In the genomic region with DNA sequence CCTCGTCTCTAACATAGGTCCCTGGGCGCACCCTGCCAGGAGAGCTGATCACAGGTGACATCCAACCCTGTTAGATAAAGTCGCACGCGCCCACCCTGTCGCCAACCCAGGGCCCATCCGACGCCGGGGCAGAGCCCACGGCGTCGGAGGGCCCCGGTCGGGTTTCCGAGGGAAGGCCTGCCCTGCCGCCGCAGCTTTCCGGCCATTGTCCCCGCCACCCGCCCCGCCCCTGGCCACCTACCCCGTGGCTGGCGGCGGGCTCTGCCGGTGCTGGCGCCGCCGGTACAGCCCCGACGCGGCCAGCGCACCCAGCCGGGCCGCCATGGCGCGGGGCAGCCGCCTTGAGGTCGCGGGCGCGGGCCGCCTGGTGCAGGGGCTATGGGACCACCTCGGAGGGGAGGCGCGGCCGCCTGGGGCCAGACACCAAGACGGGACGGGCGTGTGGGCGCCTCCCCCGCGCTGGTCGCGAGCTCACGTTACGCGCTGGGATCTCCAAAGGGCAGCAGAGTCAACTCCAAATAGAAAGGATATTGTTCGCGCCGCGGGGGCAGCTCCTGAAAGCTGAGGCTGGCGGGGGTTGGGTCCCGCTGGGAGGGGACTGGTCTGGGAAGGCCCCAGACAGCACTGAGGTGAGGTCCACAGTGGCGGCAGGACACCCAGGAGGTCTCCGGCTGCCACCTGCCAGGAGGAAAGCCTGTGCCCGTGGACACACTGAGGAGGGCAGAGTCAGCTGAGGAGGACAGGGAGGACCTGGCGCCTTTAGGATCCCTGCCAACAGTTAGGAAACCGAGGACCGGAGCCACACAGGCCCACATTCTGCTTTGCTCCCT, we compare ENCODE assay signal across 10 cellular contexts. TPM values are rescaled to one million over a fixed set of nuclear protein-coding genes. Genes with fewer than 3 reads are reported as not detected.
DNase-seq lines count a peak whose midpoint lies in the region; ATAC-seq, FAIRE-seq and TF ChIP-seq lines count a peak whose summit lies in the region.
"Had no signal": no experiment of that assay in that cellular context is flagged by ENCODE, and none has a peak within 500 bp of the region (broad histone marks: within the 10 kb centered on the region; RNA-seq: fewer than 3 reads in every experiment).

No MANE protein-coding gene starts in this region.

- H3F3A ChIP-seq in PC-3 (ENCODE audit: low read length, unreplicated experiment) (no peaks in the 10 kb centered on the region), MM.1S (ENCODE audit: insufficient read depth, low read length) (no peaks in the 10 kb centered on the region)

- 5% methylated on average over 57 of the region's 69 CpGs for WGBS in K562 (ENCODE audit: insufficient coverage, low coverage, missing lambda C conversion rate)
- 13 to 27% (median 14%) methylated on average over 43 to 69 of the region's 69 CpGs for WGBS in psoas muscle, 3 donors

- H2AFZ ChIP-seq in K562 (ENCODE audit: low read depth, low read length) (no peak overlapping the region), PC-3 (ENCODE audit: low read length) (no peak overlapping the region), MM.1S (ENCODE audit: low read length) (no peak overlapping the region)

- H3K9me2 ChIP-seq in PC-3 (replicated peaks; ENCODE audit: low read length) (no peaks in the 10 kb centered on the region), MM.1S (replicated peaks; ENCODE audit: insufficient read depth, low read length) (no peaks in the 10 kb centered on the region)

- CTCF ChIA-PET in K562 (lab: Yijun Ruan, JAX; ENCODE audit: low intra/inter-chr PET ratio) (no interaction called here), PC-3 (lab: Charles Lee) (no interaction called here)

- H3K9me1 ChIP-seq in K562 (ENCODE audit: control insufficient read depth, insufficient read depth, low read length): no peaks in the 10 kb centered on the region

- TF ChIP-seq CTCF in K562 (IDR thresholded peaks at IDR 0.05 in 2 of 3, conservative IDR thresholded peaks at IDR 0.05 in 1 of 3; ENCODE audit: insufficient read depth in 2 of 3, low read depth in 1 of 3, low read length in 3 of 3): no peak
- no peak for TF ChIP-seq CTCF in psoas muscle (IDR thresholded peaks at IDR 0.05)
- TF ChIP-seq CTCF in PC-3 (conservative IDR thresholded peaks at IDR 0.05; ENCODE audit: low read depth, low read length): no peak
- TF ChIP-seq CTCF in MM.1S (IDR thresholded peaks at IDR 0.05; ENCODE audit: low read length): no peak

- H3K9me3 ChIP-seq in ES-I3 (ENCODE audit: control insufficient read depth, insufficient read depth, low read length) (no peaks in the 10 kb centered on the region), K562 (replicated peaks; ENCODE audit: control insufficient read depth, insufficient read depth, low read depth, low read length) (no peaks in the 10 kb centered on the region; the same call in 1 of the 2 replicates), iPS-15b (ENCODE audit: control insufficient read depth, insufficient read depth, low read length) (no peaks in the 10 kb centered on the region), psoas muscle (no peaks in the 10 kb centered on the region), PC-3 (ENCODE audit: low read length) (0 out of 2 replicates have a peak, but pooled peaks cover 5% of the 10 kb centered on the region), MM.1S (replicated peaks; ENCODE audit: insufficient read depth, low read length) (no peaks in the 10 kb centered on the region)

- H3K36me3 ChIP-seq in ES-I3 (ENCODE audit: insufficient read depth, low read length): no peaks in the 10 kb centered on the region
- H3K36me3 ChIP-seq in K562 (ENCODE audit: control insufficient read depth, insufficient read depth, low read length): no peaks in the 10 kb centered on the region
- H3K36me3 ChIP-seq in iPS-15b (ENCODE audit: control insufficient read depth, insufficient read depth, low read length): no peaks in the 10 kb centered on the region
- H3K36me3 ChIP-seq in psoas muscle (ENCODE audit: insufficient read depth in 1 of 2, low read depth in 1 of 2): no peaks in the 10 kb centered on the region
- H3K36me3 ChIP-seq in PC-3 (ENCODE audit: low read depth, low read length): no peaks in the 10 kb centered on the region; the same call in 1 of the 2 replicates
- no peaks in the 10 kb centered on the region for H3K36me3 ChIP-seq in MM.1S (replicated peaks; ENCODE audit: insufficient read depth, low read length)
- H3K36me3 ChIP-seq: MG63 had no signal

- ATAC-seq in K562 (no peak), psoas muscle (peak; percentile 50 to 66 (median 52)), PC-3 (no peak)

- TF ChIP-seq RAD21 in K562 (CRISPR knock-in tag; conservative IDR thresholded peaks at IDR 0.05 in 1 of 2, IDR thresholded peaks at IDR 0.05 in 1 of 2): no peak

- intact Hi-C loops in K562 (cut with micrococcal nuclease) (no loop called here), psoas muscle (cut with DNase I) (no loop called here), PC-3 (cut with micrococcal nuclease) (no loop called here)

- POLR2A ChIA-PET in K562 (lab: Yijun Ruan, JAX): interaction anchor here (1.5 kb wide), 1 partner anchor 12 kb away, joined by 3 read pairs; no protein-coding TSS in a partner anchor
- POLR2A ChIA-PET in PC-3 (lab: Charles Lee; ENCODE audit: unreplicated experiment): no interaction called here

- no peak for DNase-seq in K562 (ENCODE audit: extremely low read depth in 1 of 4, low spot score in 3 of 4)
- DNase-seq in psoas muscle: no peak
- DNase-seq in PC-3: no peak
- DNase-seq in MM.1S: no peak
- DNase-seq in stimulated activated CD4-positive, alpha-beta T cell treated with anti-CD3 and anti-CD28 coated beads, Interleukin-2, amount 100 ng/mL, for 48 hours: no peak
- DNase-seq in DMS79 treated with DMSO at 0.1 percent for 48 hours (lab: John Stamatoyannopoulos, UW): no peak
- DNase-seq: DMS79, MG63 had no signal

- H3K27me3 ChIP-seq in K562 (ENCODE audit: control insufficient read depth in 2 of 2, insufficient read depth in 2 of 2, low read length in 2 of 2) (peaks cover 38 to 48% of the 10 kb centered on the region in 2 experiments), iPS-15b (ENCODE audit: control insufficient read depth, insufficient read depth, low read length) (peaks cover 27% of the 10 kb centered on the region), psoas muscle (ENCODE audit: insufficient read depth in 3 of 3, low read length in 2 of 3) (peaks cover 0 to 1% (median 0%) of the 10 kb centered on the region in 3 donors), PC-3 (ENCODE audit: low read length) (no peaks in the 10 kb centered on the region), MM.1S (replicated peaks; ENCODE audit: insufficient read depth, low read length) (peaks cover 5% of the 10 kb centered on the region; the same call in 1 of the 2 replicates)
- H3K27me3 ChIP-seq: MG63 had no signal

- H3K9ac ChIP-seq in ES-I3 (ENCODE audit: low read depth, low read length) (peak overlapping the region; percentile 61; the same call in 1 of the 2 replicates), K562 (ENCODE audit: insufficient read depth in 1 of 2, low read depth in 2 of 2, low read length in 2 of 2) (no peak overlapping the region; a peak in 1 of 4 replicates), iPS-15b (ENCODE audit: low read depth, low read length) (no peak overlapping the region), PC-3 (ENCODE audit: low read length) (no peak overlapping the region), MM.1S (ENCODE audit: low read length) (no peak overlapping the region)

- H3K79me2 ChIP-seq in K562 (ENCODE audit: control insufficient read depth, insufficient read depth, low read length) (no peaks in the 10 kb centered on the region), PC-3 (ENCODE audit: low read length) (no peaks in the 10 kb centered on the region), MM.1S (ENCODE audit: low read length) (no peaks in the 10 kb centered on the region)

- H3K4me2 ChIP-seq in K562 (ENCODE audit: insufficient read depth, low read length) (no peak overlapping the region), PC-3 (ENCODE audit: low read length) (no peak overlapping the region), MM.1S (ENCODE audit: low read depth, low read length) (no peak overlapping the region)

- H3K4me3 ChIP-seq in K562 (no peak overlapping the region), iPS-15b (ENCODE audit: low read depth, low read length) (peak overlapping the region; percentile 45), psoas muscle (peak overlapping the region; percentile 58), PC-3 (ENCODE audit: low read length) (no peak overlapping the region), MM.1S (ENCODE audit: low read length) (no peak overlapping the region)
- H3K4me3 ChIP-seq: MG63 had no signal

- no peak for TF ChIP-seq EP300 in K562 (IDR thresholded peaks at IDR 0.05; ENCODE audit: low read length)

- BruUV-seq in K562 (replicated peaks; lab: Mats Ljungman, UMichigan) (no TSS peak), PC-3 (replicated peaks; lab: Mats Ljungman, UMichigan) (no TSS peak)

- H3K4me1 ChIP-seq in ES-I3 (ENCODE audit: insufficient read depth, low read length) (peaks cover 7% of the 10 kb centered on the region; the same call in 1 of the 2 replicates), K562 (replicated peaks in 1 of 2; ENCODE audit: control insufficient read depth in 2 of 2, insufficient read depth in 2 of 2, low read length in 2 of 2) (peaks cover 2 to 8% of the 10 kb centered on the region in 2 experiments; a peak in 3 of 5 replicates), iPS-15b (ENCODE audit: control insufficient read depth, insufficient read depth, low read length) (no peaks in the 10 kb centered on the region), psoas muscle (peaks cover 6% of the 10 kb centered on the region), PC-3 (ENCODE audit: insufficient read depth, low read length) (no peaks in the 10 kb centered on the region), MM.1S (ENCODE audit: low read length) (no peaks in the 10 kb centered on the region)

- H3K27ac ChIP-seq in K562 (ENCODE audit: extremely low read depth, low read depth, low read length) (no peak overlapping the region), psoas muscle (peak overlapping the region; percentile 61), PC-3 (ENCODE audit: low read length) (no peak overlapping the region), MM.1S (ENCODE audit: low read length) (no peak overlapping the region)

- H4K20me1 ChIP-seq in K562 (replicated peaks; ENCODE audit: control insufficient read depth, insufficient read depth, low read length) (no peaks in the 10 kb centered on the region; the same call in 1 of the 2 replicates), PC-3 (ENCODE audit: low read length) (no peaks in the 10 kb centered on the region), MM.1S (ENCODE audit: insufficient read depth, low read length) (no peaks in the 10 kb centered on the region)

- TF ChIP-seq POLR2A in K562 (conservative IDR thresholded peaks at IDR 0.05): no peak

- in situ Hi-C loops in K562 (cut with MboI): no loop called here

- no peak for FAIRE-seq in K562 (lab: Jason Lieb, UNC)

RNA-seq across cellular contexts. Expression of gene LIMS2, which starts 11.1 kb away (rescaled TPM):
- not detected in 2 replicates for total RNA-seq in K562 (2011; cell fraction: chromatin; rRNA removed; ENCODE audit: low replicate concordance)
- not detected in 2 replicates for total RNA-seq in K562 (2011; cell fraction: nucleolus; rRNA removed)
- total RNA-seq in K562 (2011; cell fraction: nucleoplasm; rRNA removed): not detected in 2 replicates
- not detected in 2 replicates for total RNA-seq in K562 (2014; rRNA removed)
- total RNA-seq in K562 (2014; rRNA removed; fragmentation: Illumina TruSeq; extraction: Trizol): not detected in 2 replicates
- total RNA-seq in K562 (2015; rRNA removed; fragmentation: Illumina TruSeq; extraction: Trizol): not detected in 2 replicates
- 0.11 and 0.22 TPM in 2 replicates for total RNA-seq in K562 (2021)
- 0.04 TPM in 1 of 2 replicates, not detected in the other for polyA plus RNA-seq in K562 (2011; rRNA removed)
- polyA plus RNA-seq in K562 (2011; cell fraction: cytosol; rRNA removed): not detected in 2 replicates
- not detected in 2 replicates for polyA plus RNA-seq in K562 (2011; cell fraction: nucleus; rRNA removed)
- 0.08 TPM in 2 replicates for polyA plus RNA-seq in K562 (2012)
- not detected in 2 replicates for polyA plus RNA-seq in K562 (2014; fragmentation: Illumina TruSeq; extraction: Trizol)
- not detected for polyA plus RNA-seq in K562 (2014; fragmentation: Nextera tagmentation; extraction: Ambion mirVana)
- not detected in 2 replicates for polyA plus RNA-seq in K562 (2014; rRNA removed)
- not detected in 2 replicates for polyA minus RNA-seq in K562 (2011; rRNA and poly(A)+ RNA removed)
- not detected in 2 replicates for polyA minus RNA-seq in K562 (2011; cell fraction: cytosol; rRNA and poly(A)+ RNA removed)
- polyA minus RNA-seq in K562 (2011; cell fraction: nucleus; rRNA and poly(A)+ RNA removed): not detected in 2 replicates
- 10 to 100 TPM in 3 of 4 donors, 1 to 10 TPM in 1; 9.3 to 31.8 (median 20.5) TPM for total RNA-seq in psoas muscle
- 10 to 100 TPM; 12.1 to 16.4 (median 12.9) TPM for polyA plus RNA-seq in psoas muscle
- 4.6 and 5.0 TPM in 2 replicates for total RNA-seq in PC-3 (2014; rRNA removed)

RNA-seq across cellular contexts. Expression of gene GPR17, which starts 18.3 kb away (rescaled TPM):
- total RNA-seq in K562 (2011; cell fraction: chromatin; rRNA removed; ENCODE audit: low replicate concordance): not detected in 2 replicates
- not detected in 2 replicates for total RNA-seq in K562 (2011; cell fraction: nucleolus; rRNA removed)
- total RNA-seq in K562 (2011; cell fraction: nucleoplasm; rRNA removed): not detected in 2 replicates
- not detected in 2 replicates for total RNA-seq in K562 (2014; rRNA removed)
- not detected in 2 replicates for total RNA-seq in K562 (2014; rRNA removed; fragmentation: Illumina TruSeq; extraction: Trizol)
- not detected in 2 replicates for total RNA-seq in K562 (2015; rRNA removed; fragmentation: Illumina TruSeq; extraction: Trizol)
- not detected in 2 replicates for total RNA-seq in K562 (2021)
- polyA plus RNA-seq in K562 (2011; rRNA removed): not detected in 2 replicates
- polyA plus RNA-seq in K562 (2011; cell fraction: cytosol; rRNA removed): not detected in 2 replicates
- not detected in 2 replicates for polyA plus RNA-seq in K562 (2011; cell fraction: nucleus; rRNA removed)
- polyA plus RNA-seq in K562 (2012): not detected in 2 replicates
- not detected in 2 replicates for polyA plus RNA-seq in K562 (2014; fragmentation: Illumina TruSeq; extraction: Trizol)
- not detected for polyA plus RNA-seq in K562 (2014; fragmentation: Nextera tagmentation; extraction: Ambion mirVana)
- not detected in 2 replicates for polyA plus RNA-seq in K562 (2014; rRNA removed)
- polyA minus RNA-seq in K562 (2011; rRNA and poly(A)+ RNA removed): not detected in 2 replicates
- not detected in 2 replicates for polyA minus RNA-seq in K562 (2011; cell fraction: cytosol; rRNA and poly(A)+ RNA removed)
- not detected in 2 replicates for polyA minus RNA-seq in K562 (2011; cell fraction: nucleus; rRNA and poly(A)+ RNA removed)
- total RNA-seq in psoas muscle: under 1 TPM in 1 of 4 donors, not detected in 3; 0.17 TPM
- under 1 TPM; 0.14 to 0.35 (median 0.21) TPM for polyA plus RNA-seq in psoas muscle
- 0.92 and 1.0 TPM in 2 replicates for total RNA-seq in PC-3 (2014; rRNA removed)

RNA-seq across cellular contexts. Expression of gene SFT2D3, which starts 37.0 kb away (rescaled TPM):
- 11.0 and 11.3 TPM in 2 replicates for total RNA-seq in K562 (2011; cell fraction: chromatin; rRNA removed; ENCODE audit: low replicate concordance)
- total RNA-seq in K562 (2011; cell fraction: nucleolus; rRNA removed): 15.0 and 17.7 TPM in 2 replicates
- total RNA-seq in K562 (2011; cell fraction: nucleoplasm; rRNA removed): 14.9 and 19.2 TPM in 2 replicates
- 8.9 and 12.1 TPM in 2 replicates for total RNA-seq in K562 (2014; rRNA removed)
- 7.7 and 9.1 TPM in 2 replicates for total RNA-seq in K562 (2014; rRNA removed; fragmentation: Illumina TruSeq; extraction: Trizol)
- 6.3 and 7.5 TPM in 2 replicates for total RNA-seq in K562 (2015; rRNA removed; fragmentation: Illumina TruSeq; extraction: Trizol)
- total RNA-seq in K562 (2021): 8.8 and 9.9 TPM in 2 replicates
- polyA plus RNA-seq in K562 (2011; rRNA removed): 9.1 and 9.2 TPM in 2 replicates
- 9.0 and 10.1 TPM in 2 replicates for polyA plus RNA-seq in K562 (2011; cell fraction: cytosol; rRNA removed)
- polyA plus RNA-seq in K562 (2011; cell fraction: nucleus; rRNA removed): 4.7 and 5.3 TPM in 2 replicates
- 0.12 TPM in 1 of 2 replicates, not detected in the other for polyA plus RNA-seq in K562 (2012)
- 7.7 and 8.9 TPM in 2 replicates for polyA plus RNA-seq in K562 (2014; fragmentation: Illumina TruSeq; extraction: Trizol)
- polyA plus RNA-seq in K562 (2014; fragmentation: Nextera tagmentation; extraction: Ambion mirVana): not detected
- 9.6 and 11.6 TPM in 2 replicates for polyA plus RNA-seq in K562 (2014; rRNA removed)
- polyA minus RNA-seq in K562 (2011; rRNA and poly(A)+ RNA removed): 7.0 and 7.3 TPM in 2 replicates
- polyA minus RNA-seq in K562 (2011; cell fraction: cytosol; rRNA and poly(A)+ RNA removed): 3.8 and 4.8 TPM in 2 replicates
- polyA minus RNA-seq in K562 (2011; cell fraction: nucleus; rRNA and poly(A)+ RNA removed): 7.0 and 9.7 TPM in 2 replicates
- 1 to 10 TPM; 1.6 to 3.7 (median 2.1) TPM for total RNA-seq in psoas muscle
- 1 to 10 TPM; 1.5 to 4.1 (median 2.5) TPM for polyA plus RNA-seq in psoas muscle
- total RNA-seq in PC-3 (2014; rRNA removed): 4.2 and 5.4 TPM in 2 replicates

Comparison
In these comparisons a context has a peak if more than half of its experiments do, and no peak if none do; other contexts are left out.
1. ATAC-seq: peak in psoas muscle (4 of 4); none in K562 (single experiment) and PC-3 (single experiment).
2. H3K4me3 ChIP-seq: peak in iPS-15b (single experiment) and psoas muscle (single experiment); none in K562 (single experiment), PC-3 (single experiment) and MM.1S (single experiment).